In genomic region chr12:101925935-101926334, GRCh38 we compare ENCODE assay signal across 18 cellular contexts. TPM values are rescaled to one million over a fixed set of nuclear protein-coding genes. Genes with fewer than 3 reads are reported as not detected.
DNase-seq lines count a peak whose midpoint lies in the region; ATAC-seq and TF ChIP-seq lines count a peak whose summit lies in the region.
"Had no signal": no experiment of that assay in that cellular context is flagged by ENCODE, and none has a peak within 500 bp of the region (broad histone marks: within the 10 kb centered on the region; RNA-seq: fewer than 3 reads in every experiment).

No MANE protein-coding gene starts in this region.

- ATAC-seq in HG03039 (IDR thresholded peaks at IDR 0.05; ENCODE audit: unreplicated experiment), result no peak

- no peak overlapping the region for H3K4me3 Mint-ChIP-seq in chondrocyte (ENCODE audit: unreplicated experiment)

- H3K4me1 Mint-ChIP-seq in chondrocyte (ENCODE audit: low read depth), result peaks cover 4% of the 10 kb centered on the region

- H3K27ac Mint-ChIP-seq in chondrocyte (ENCODE audit: unreplicated experiment), result peak overlapping the region; percentile 32

- BruUV-seq in A673 (replicated peaks; lab: Mats Ljungman, UMichigan), result no TSS peak

- peak overlapping the region; percentile 48 for H3K27ac ChIP-seq in AG04450 (ENCODE audit: low read depth, low read length)
- H3K27ac ChIP-seq in neutrophil, result peak overlapping the region; percentile 80
- H3K27ac ChIP-seq in substantia nigra (ENCODE audit: low read depth, low read length, poor library complexity, severe bottlenecking), result no peak overlapping the region
- no peak overlapping the region for H3K27ac ChIP-seq in A673 (ENCODE audit: low read depth, low read length, poor library complexity, severe bottlenecking)

- no peaks in the 10 kb centered on the region for H3K27me3 Mint-ChIP-seq in chondrocyte (ENCODE audit: low read depth)

- peaks cover 4% of the 10 kb centered on the region for H3K36me3 Mint-ChIP-seq in chondrocyte (ENCODE audit: low read depth)

- H3K27me3 ChIP-seq in AG04450 (ENCODE audit: control insufficient read depth, insufficient read depth, low read length), result no peaks in the 10 kb centered on the region
- no peaks in the 10 kb centered on the region for H3K27me3 ChIP-seq in neutrophil
- no peaks in the 10 kb centered on the region for H3K27me3 ChIP-seq in A673 (replicated peaks; ENCODE audit: insufficient read depth, low read depth, low read length, poor library complexity)
- H3K27me3 ChIP-seq: gastrocnemius medialis had no signal

- peaks cover 6% of the 10 kb centered on the region for H3K9me3 ChIP-seq in AG04450 (ENCODE audit: control insufficient read depth, insufficient read depth, low read length)
- H3K9me3 ChIP-seq in neutrophil, result no peaks in the 10 kb centered on the region
- no peaks in the 10 kb centered on the region for H3K9me3 ChIP-seq in A673 (ENCODE audit: low read depth, low read length, poor library complexity, severe bottlenecking)
- H3K9me3 ChIP-seq: gastrocnemius medialis had no signal

- peaks cover 3% of the 10 kb centered on the region for H3K9me3 Mint-ChIP-seq in chondrocyte (ENCODE audit: low read depth)

- peaks cover 23% of the 10 kb centered on the region for H3K36me3 ChIP-seq in neutrophil
- no peaks in the 10 kb centered on the region for H3K36me3 ChIP-seq in A673 (ENCODE audit: insufficient read depth, low read length, poor library complexity, severe bottlenecking)
- H3K36me3 ChIP-seq: gastrocnemius medialis had no signal

- POLR2A ChIA-PET in AG04450 (lab: Yijun Ruan, JAX) (interaction anchor here (0.7 kb wide), 2 partner anchors 19 to 34 kb away, joined by 9 read pairs; no protein-coding TSS in a partner anchor), A673 (lab: Charles Lee; ENCODE audit: low non-redundant PET) (no interaction called here)

- no peak for DNase-seq in AG04450 (ENCODE audit: low read depth, low spot score)
- peak; percentile 65 for DNase-seq in M059J (ENCODE audit: low read depth)
- DNase-seq in chondrocyte (ENCODE audit: low spot score), result no peak
- DNase-seq in substantia nigra (lab: John Stamatoyannopoulos, UW), result no peak
- DNase-seq in A673 (ENCODE audit: low spot score), result no peak
- DNase-seq in NCI-H1436 (lab: John Stamatoyannopoulos, UW), result no peak
- DNase-seq: activated CD4-positive, CD25-positive, alpha-beta regulatory T cell; activated CD8-positive, alpha-beta memory T cell treated with anti-CD3 and anti-CD28 coated beads, Interleukin-2, amount 50 U/mL, for 4 hours; activated naive CD4-positive, alpha-beta T cell treated with Interleukin-2 at 50 U/mL for 16 hours; COR-L47; NCI-H345; stimulated activated CD4-positive, alpha-beta T cell treated with anti-CD3 and anti-CD28 coated beads, Interleukin-2, amount 100 ng/mL, for 24 hours; stimulated activated CD8-positive, alpha-beta memory T cell treated with anti-CD3 and anti-CD28 coated beads, Interleukin-4, amount 100 ng/mL, for 48 hours; SW 1271 had no signal

- no peak overlapping the region for H3K4me3 ChIP-seq in AG04450 (ENCODE audit: low read depth, low read length)
- H3K4me3 ChIP-seq in neutrophil (ENCODE audit: low read depth in 1 of 2, low read length in 1 of 2), result no peak overlapping the region
- no peak overlapping the region for H3K4me3 ChIP-seq in A673 (ENCODE audit: low read depth, low read length, poor library complexity, severe bottlenecking)
- H3K4me3 ChIP-seq: gastrocnemius medialis had no signal

- TF ChIP-seq CTCF in AG04450 (IDR thresholded peaks at IDR 0.05; ENCODE audit: low read depth, low read length) (no peak), chondrocyte (IDR thresholded peaks at IDR 0.05) (no peak), neutrophil (IDR thresholded peaks at IDR 0.05) (no peak), A673 (conservative IDR thresholded peaks at IDR 0.05; ENCODE audit: low read depth, low read length) (no peak)

- intact Hi-C loops in A673 (cut with micrococcal nuclease; ENCODE audit: unreplicated experiment), result no loop called here

- CTCF ChIA-PET in AG04450 (lab: Charles Lee) (interaction anchor here (0.7 to 1.3 kb wide), 4 partner anchors 13 to 558 kb away, joined by 3 to 9 read pairs (median 5); no protein-coding TSS in a partner anchor), A673 (lab: Charles Lee) (interaction anchor here (0.6 kb wide), 1 partner anchor 343 kb away, joined by 4 read pairs; no protein-coding TSS in a partner anchor)

- H3K4me1 ChIP-seq in neutrophil (ENCODE audit: control insufficient read depth in 1 of 2, insufficient read depth in 1 of 2, low read depth in 1 of 2, low read length in 1 of 2) (peaks cover 43% of the 10 kb centered on the region in 2 experiments), A673 (ENCODE audit: insufficient read depth, low read length, poor library complexity, severe bottlenecking) (no peaks in the 10 kb centered on the region)
- H3K4me1 ChIP-seq: gastrocnemius medialis had no signal

RNA-seq across cellular contexts. Expression of gene DRAM1, which starts 48.6 kb away (rescaled TPM):
- polyA plus RNA-seq in AG04450 (2011; rRNA removed), result 54.9 and 57.5 TPM in 2 replicates
- 39.1 and 46.2 TPM in 2 replicates for polyA minus RNA-seq in AG04450 (2011; rRNA and poly(A)+ RNA removed)
- total RNA-seq in M059J (2014; rRNA removed; shearing (Covaris generic)), result 22.8 and 25.9 TPM in 2 replicates
- total RNA-seq in chondrocyte, result 7.0 to 11.6 TPM (median 9.3 TPM) in 3 replicates
- total RNA-seq in A673 (2021), result 10.3 and 10.5 TPM in 2 replicates
- total RNA-seq: OCI-LY7 had no signal

Comparison
In these comparisons a context has a peak if more than half of its experiments do, and no peak if none do; other contexts are left out.
1. H3K27ac ChIP-seq: peak in AG04450 (single experiment) and neutrophil (single experiment); none in substantia nigra (single experiment) and A673 (single experiment).